ENCODE assay signal across 10 cellular contexts in genomic region chr20:49913399-49914047, GRCh38. TPM values are rescaled to one million over a fixed set of nuclear protein-coding genes. Genes with fewer than 3 reads are reported as not detected.
DNase-seq lines count a peak whose midpoint lies in the region; ATAC-seq and TF ChIP-seq lines count a peak whose summit lies in the region.
"Had no signal": no experiment of that assay in that cellular context is flagged by ENCODE, and none has a peak within 500 bp of the region (broad histone marks: within the 10 kb centered on the region; RNA-seq: fewer than 3 reads in every experiment).

No MANE protein-coding gene starts in this region.

- no peak overlapping the region for H3K9ac ChIP-seq in HUES48 (ENCODE audit: low read depth, low read length)
- H3K9ac ChIP-seq in skeletal muscle tissue (ENCODE audit: low read depth in 1 of 3, low read length in 3 of 3) = peak overlapping the region in 2 of 3 donors; percentile 13 to 98

- CTCF ChIA-PET in activated CD4-positive, alpha-beta memory T cell treated with anti-CD3 and anti-CD28 coated beads, Interleukin-2, amount 10 ng/mL, durations not matched to agents 7 days and 5 days (lab: Charles Lee) = interaction anchor here (0.6 to 3.0 kb wide), 9 partner anchors 9 to 372 kb away, joined by 3 to 9 read pairs (median 4); no protein-coding TSS in a partner anchor

- H3K4me3 ChIP-seq in HUES48 (ENCODE audit: low read depth, low read length) = peak overlapping the region; percentile 100; the same call in 1 of the 2 replicates
- no peak overlapping the region for H3K4me3 ChIP-seq in hepatocyte
- peak overlapping the region; percentile 99 to 100 (median 100) for H3K4me3 ChIP-seq in skeletal muscle tissue (ENCODE audit: low read length in 3 of 3)

- H3K79me2 ChIP-seq in hepatocyte = peaks cover 61% of the 10 kb centered on the region

- H2AFZ ChIP-seq in hepatocyte = no peak overlapping the region

- no peak overlapping the region for H3K27ac Mint-ChIP-seq in activated CD4-positive, alpha-beta memory T cell treated with anti-CD3 and anti-CD28 coated beads, Interleukin-2, amount 10 ng/mL, durations not matched to agents 7 days and 5 days

- H3K4me1 ChIP-seq in HUES48 (ENCODE audit: control insufficient read depth, insufficient read depth, low read length) (peaks cover 6% of the 10 kb centered on the region), hepatocyte (ENCODE audit: insufficient read depth) (peaks cover 28% of the 10 kb centered on the region), skeletal muscle tissue (ENCODE audit: control insufficient read depth in 3 of 3, insufficient read depth in 3 of 3, low read length in 3 of 3) (peaks cover 50 to 72% (median 61%) of the 10 kb centered on the region in 3 donors)

- no peaks in the 10 kb centered on the region for H3K27me3 Mint-ChIP-seq in activated CD4-positive, alpha-beta memory T cell treated with anti-CD3 and anti-CD28 coated beads, Interleukin-2, amount 10 ng/mL, durations not matched to agents 7 days and 5 days

- no peaks in the 10 kb centered on the region for H3K9me2 ChIP-seq in hepatocyte (replicated peaks; ENCODE audit: insufficient read depth)

- peaks cover 3% of the 10 kb centered on the region; the same call in 1 of the 2 replicates for H3K36me3 ChIP-seq in HUES48 (ENCODE audit: control insufficient read depth, insufficient read depth, low read length)
- no peaks in the 10 kb centered on the region for H3K36me3 ChIP-seq in hepatocyte (replicated peaks; ENCODE audit: insufficient read depth, low read depth)
- peaks cover 0 to 3% (median 2%) of the 10 kb centered on the region in 3 donors for H3K36me3 ChIP-seq in skeletal muscle tissue (ENCODE audit: control insufficient read depth in 3 of 3, insufficient read depth in 3 of 3, low read length in 3 of 3)

- no peaks in the 10 kb centered on the region for H3K9me3 Mint-ChIP-seq in activated CD4-positive, alpha-beta memory T cell treated with anti-CD3 and anti-CD28 coated beads, Interleukin-2, amount 10 ng/mL, durations not matched to agents 7 days and 5 days

- no peaks in the 10 kb centered on the region for H3K27me3 ChIP-seq in HUES48 (ENCODE audit: control insufficient read depth, insufficient read depth, low read length)
- no peaks in the 10 kb centered on the region for H3K27me3 ChIP-seq in hepatocyte
- no peaks in the 10 kb centered on the region for H3K27me3 ChIP-seq in skeletal muscle tissue (ENCODE audit: control insufficient read depth in 3 of 3, insufficient read depth in 3 of 3, low read length in 3 of 3)
- H3K27me3 ChIP-seq: left lung had no signal

- no peak for DNase-seq in activated CD4-positive, alpha-beta memory T cell treated with anti-CD3 and anti-CD28 coated beads, Interleukin-2, amount 10 ng/mL, durations not matched to agents 7 days and 5 days
- no peak for DNase-seq in hepatocyte (ENCODE audit: low spot score)
- no peak for DNase-seq in glomerular visceral epithelial cell (ENCODE audit: extremely low spot score)
- no peak for DNase-seq in SKM-1 (lab: John Stamatoyannopoulos, UW; ENCODE audit: unreplicated experiment)
- DNase-seq: left lung; NCI-H1105 treated with DMSO at 0.1 percent for 48 hours; stimulated activated CD4-positive, alpha-beta T cell treated with anti-CD3 and anti-CD28 coated beads, Interleukin-4, amount 100 ng/mL, for 4 hours had no signal

- 95% methylated on average over 16 of the region's 16 CpGs for WGBS in hepatocyte (ENCODE audit: low lambda C conversion rate, missing lambda C conversion rate)

- no peak for ATAC-seq in HG03520 (IDR thresholded peaks at IDR 0.05; ENCODE audit: unreplicated experiment)
- ATAC-seq: left lung had no signal

- no peak overlapping the region for H3K27ac ChIP-seq in HUES48 (ENCODE audit: low read depth, low read length)
- H3K27ac ChIP-seq in hepatocyte = no peak overlapping the region
- no peak overlapping the region for H3K27ac ChIP-seq in skeletal muscle tissue (ENCODE audit: low read depth, low read length)

- H3K4me1 Mint-ChIP-seq in activated CD4-positive, alpha-beta memory T cell treated with anti-CD3 and anti-CD28 coated beads, Interleukin-2, amount 10 ng/mL, durations not matched to agents 7 days and 5 days = peaks cover 38% of the 10 kb centered on the region

- H3K4me2 ChIP-seq in hepatocyte = peak overlapping the region; percentile 97

- POLR2A ChIA-PET in activated CD4-positive, alpha-beta memory T cell treated with anti-CD3 and anti-CD28 coated beads, Interleukin-2, amount 10 ng/mL, durations not matched to agents 7 days and 5 days (lab: Charles Lee) = interaction anchor here (1.3 to 1.9 kb wide), 2 partner anchors 24 to 377 kb away, joined by 3 to 4 read pairs; no protein-coding TSS in a partner anchor

- H3K36me3 Mint-ChIP-seq in activated CD4-positive, alpha-beta memory T cell treated with anti-CD3 and anti-CD28 coated beads, Interleukin-2, amount 10 ng/mL, durations not matched to agents 7 days and 5 days (ENCODE audit: low read depth) = peaks cover 4% of the 10 kb centered on the region

- peak overlapping the region; percentile 33 for H3K4me3 Mint-ChIP-seq in activated CD4-positive, alpha-beta memory T cell treated with anti-CD3 and anti-CD28 coated beads, Interleukin-2, amount 10 ng/mL, durations not matched to agents 7 days and 5 days

- TF ChIP-seq CTCF in hepatocyte (IDR thresholded peaks at IDR 0.05; ENCODE audit: poor library complexity) = no peak

- no peaks in the 10 kb centered on the region for H3K9me3 ChIP-seq in HUES48 (ENCODE audit: control insufficient read depth, insufficient read depth, low read length)
- H3K9me3 ChIP-seq in hepatocyte (ENCODE audit: low read depth) = no peaks in the 10 kb centered on the region
- no peaks in the 10 kb centered on the region for H3K9me3 ChIP-seq in skeletal muscle tissue (ENCODE audit: control insufficient read depth in 3 of 3, low read length in 3 of 3)
- H3K9me3 ChIP-seq: left lung had no signal

- no peaks in the 10 kb centered on the region for H4K20me1 ChIP-seq in hepatocyte (ENCODE audit: insufficient read depth, poor library complexity, severe bottlenecking)

RNA-seq across cellular contexts. Expression of gene SPATA2, which starts 1.8 kb away (rescaled TPM):
- 1 to 10 TPM; 8.4 to 9.0 TPM for total RNA-seq in activated CD4-positive, alpha-beta memory T cell treated with anti-CD3 and anti-CD28 coated beads, Interleukin-2, amount 10 ng/mL, durations not matched to agents 7 days and 5 days
- total RNA-seq in hepatocyte (4.9 and 5.9 TPM in 2 replicates), skeletal muscle tissue (1.0 TPM)
- polyA plus RNA-seq in hepatocyte = 9.6 and 10.1 TPM in 2 replicates

RNA-seq across cellular contexts. Expression of gene RNF114, which starts 22.7 kb away (rescaled TPM):
- 10 to 100 TPM; 66.4 to 76.4 TPM for total RNA-seq in activated CD4-positive, alpha-beta memory T cell treated with anti-CD3 and anti-CD28 coated beads, Interleukin-2, amount 10 ng/mL, durations not matched to agents 7 days and 5 days
- total RNA-seq in hepatocyte = 67.1 and 93.7 TPM in 2 replicates
- polyA plus RNA-seq in hepatocyte = 64.8 and 65.8 TPM in 2 replicates
- total RNA-seq in skeletal muscle tissue = 35.0 TPM
